In the genomic region with DNA sequence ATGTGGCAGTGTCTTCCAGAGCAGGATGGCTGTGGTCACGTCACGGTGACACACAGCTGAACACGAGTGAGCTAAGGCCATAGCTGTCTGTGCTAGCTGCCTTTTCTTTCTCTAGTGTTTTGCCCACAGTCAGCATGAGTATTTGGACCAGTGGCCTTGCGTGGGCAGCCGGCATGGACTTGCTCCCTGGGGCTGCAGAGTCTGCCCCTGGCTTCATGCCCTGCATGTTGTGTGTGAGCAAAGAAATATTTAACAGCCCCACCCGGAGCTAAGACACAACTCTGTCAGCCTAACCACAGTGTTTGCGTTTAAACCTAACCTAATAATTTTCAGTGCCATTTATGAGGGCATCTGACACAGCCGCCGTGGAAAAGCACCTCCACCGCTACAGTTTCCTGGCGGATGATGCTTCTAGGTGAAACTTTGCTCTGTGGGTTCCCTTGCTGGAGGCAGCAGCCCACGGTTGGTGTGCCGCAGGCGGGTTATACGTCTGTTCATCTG, we compare ENCODE assay signal across 10 cellular contexts. TPM values are rescaled to one million over a fixed set of nuclear protein-coding genes. Genes with fewer than 3 reads are reported as not detected.
DNase-seq lines count a peak whose midpoint lies in the region; ATAC-seq and TF ChIP-seq lines count a peak whose summit lies in the region.
"Had no signal": no experiment of that assay in that cellular context is flagged by ENCODE, and none has a peak within 500 bp of the region (broad histone marks: within the 10 kb centered on the region; RNA-seq: fewer than 3 reads in every experiment).

No MANE protein-coding gene starts in this region.

- H3K9me3 ChIP-seq in left ventricle myocardium inferior (replicated peaks), result no peaks in the 10 kb centered on the region
- H3K9me3 ChIP-seq in aorta (ENCODE audit: control insufficient read depth, low read length), result no peaks in the 10 kb centered on the region
- no peaks in the 10 kb centered on the region for H3K9me3 ChIP-seq in testis

- H3K4me1 ChIP-seq in left ventricle myocardium inferior (peaks cover 29% of the 10 kb centered on the region), aorta (ENCODE audit: control insufficient read depth in 1 of 2, insufficient read depth in 2 of 2, low read length in 2 of 2) (no peaks in the 10 kb centered on the region), testis (peaks cover 6% of the 10 kb centered on the region)

- intact Hi-C loops in left ventricle myocardium inferior (cut with micrococcal nuclease), result no loop called here
- intact Hi-C loops in aorta (cut with DNase I), result no loop called here
- intact Hi-C loops in testis (cut with DNase I; ENCODE audit: low total_unique reads), result no loop called here

- H3K4me3 ChIP-seq in left ventricle myocardium inferior (no peak overlapping the region), aorta (ENCODE audit: low read length in 2 of 2) (no peak overlapping the region), testis (no peak overlapping the region), coronary artery (no peak overlapping the region)
- H3K4me3 ChIP-seq: hepatocyte had no signal

- H3K27ac ChIP-seq in left ventricle myocardium inferior (replicated peaks) (no peak overlapping the region), aorta (ENCODE audit: low read depth in 1 of 2, low read length in 2 of 2) (no peak overlapping the region), testis (no peak overlapping the region), coronary artery (peak overlapping the region in 1 of 2 donors; percentile 38)
- H3K27ac ChIP-seq: hepatocyte had no signal

- CTCF ChIA-PET in GM10248 (lab: Yijun Ruan, JAX), result no interaction called here

- DNase-seq in stimulated activated CD4-positive, alpha-beta T cell treated with anti-CD3 and anti-CD28 coated beads, Interleukin-12 subunit alpha, Interleukin-12 subunit beta, amount 100 ng/mL, for 4 hours, result peak; percentile 22
- DNase-seq in stimulated activated CD4-positive, alpha-beta T cell treated with anti-CD3 and anti-CD28 coated beads, Interleukin-4, amount 100 ng/mL, for 4 hours, result no peak
- DNase-seq in activated T-cell treated with anti-CD3 and anti-CD28 coated beads, Interleukin-2, amount 50 U/mL, for 48 hours, result peak; percentile 64 to 71
- peak; percentile 35 for DNase-seq in left ventricle myocardium inferior
- no peak for DNase-seq in aorta
- no peak for DNase-seq in testis
- no peak for DNase-seq in GM10248 (ENCODE audit: extremely low spot score)
- DNase-seq in coronary artery (ENCODE audit: low spot score), result no peak

- TF ChIP-seq CTCF in left ventricle myocardium inferior (IDR thresholded peaks at IDR 0.05; ENCODE audit: borderline replicate concordance) (no peak), testis (IDR thresholded peaks at IDR 0.05) (no peak), GM10248 (IDR thresholded peaks at IDR 0.05; ENCODE audit: control extremely low read depth, extremely low read depth, low read depth, missing control alignments) (no peak), coronary artery (IDR thresholded peaks at IDR 0.05) (no peak)

- H3K27me3 ChIP-seq in left ventricle myocardium inferior (ENCODE audit: low read depth) (no peaks in the 10 kb centered on the region), aorta (ENCODE audit: control insufficient read depth in 1 of 2, insufficient read depth in 2 of 2, low read length in 1 of 2) (no peaks in the 10 kb centered on the region), testis (no peaks in the 10 kb centered on the region)
- H3K27me3 ChIP-seq: hepatocyte had no signal

- no peak for TF ChIP-seq POLR2A in testis (IDR thresholded peaks at IDR 0.05)

- 74 to 80% methylated on average over 15 of the region's 15 CpGs for WGBS in aorta, 2 donors
- WGBS in testis, 2 donors, result 79 to 80% methylated on average over 15 of the region's 15 CpGs

- peaks cover 10% of the 10 kb centered on the region for H3K36me3 ChIP-seq in left ventricle myocardium inferior
- no peaks in the 10 kb centered on the region for H3K36me3 ChIP-seq in aorta (ENCODE audit: control insufficient read depth in 1 of 2, insufficient read depth in 2 of 2, low read length in 1 of 2)
- H3K36me3 ChIP-seq in testis (ENCODE audit: low read depth, missing control alignments), result no peaks in the 10 kb centered on the region

- ATAC-seq in aorta (ENCODE audit: low FRiP score), result peak; percentile 36

- POLR2A ChIA-PET in GM10248 (lab: Yijun Ruan, JAX), result interaction anchor here (0.6 kb wide), 1 partner anchor 140 kb away, joined by 4 read pairs; no protein-coding TSS in a partner anchor

RNA-seq across cellular contexts. Expression of gene CHST12, which starts 14.6 kb away (rescaled TPM):
- total RNA-seq in left ventricle myocardium inferior, result 15.3 TPM
- total RNA-seq in aorta, result 10 to 100 TPM; 19.6 to 31.8 TPM
- 10 to 100 TPM in 1 of 2 donors, 1 to 10 TPM in 1; 2.9 to 16.0 TPM for polyA plus RNA-seq in aorta
- 10 to 100 TPM; 42.0 to 42.1 TPM for total RNA-seq in testis
- polyA plus RNA-seq in testis (ENCODE audit: insufficient read depth, low read depth, low replicate concordance), result 15.3 TPM

RNA-seq across cellular contexts. Expression of gene GRIFIN, which starts 58.2 kb away (rescaled TPM):
- total RNA-seq in left ventricle myocardium inferior (not detected), aorta (not detected), testis (not detected)
- polyA plus RNA-seq in aorta (not detected), testis (ENCODE audit: insufficient read depth, low read depth, low replicate concordance) (not detected)
- total RNA-seq: hepatocyte, pulmonary artery endothelial cell had no signal
- polyA plus RNA-seq: hepatocyte had no signal

Comparison
In these comparisons a context has a peak if more than half of its experiments do, and no peak if none do; other contexts are left out.
1. DNase-seq: peak in stimulated activated CD4-positive, alpha-beta T cell treated with anti-CD3 and anti-CD28 coated beads, Interleukin-12 subunit alpha, Interleukin-12 subunit beta, amount 100 ng/mL, for 4 hours (single experiment), activated T-cell treated with anti-CD3 and anti-CD28 coated beads, Interleukin-2, amount 50 U/mL, for 48 hours (2 of 2) and left ventricle myocardium inferior (single experiment); none in stimulated activated CD4-positive, alpha-beta T cell treated with anti-CD3 and anti-CD28 coated beads, Interleukin-4, amount 100 ng/mL, for 4 hours (0 of 2), aorta (0 of 2), testis (single experiment), GM10248 (single experiment) and coronary artery (single experiment).